In the genomic region with DNA sequence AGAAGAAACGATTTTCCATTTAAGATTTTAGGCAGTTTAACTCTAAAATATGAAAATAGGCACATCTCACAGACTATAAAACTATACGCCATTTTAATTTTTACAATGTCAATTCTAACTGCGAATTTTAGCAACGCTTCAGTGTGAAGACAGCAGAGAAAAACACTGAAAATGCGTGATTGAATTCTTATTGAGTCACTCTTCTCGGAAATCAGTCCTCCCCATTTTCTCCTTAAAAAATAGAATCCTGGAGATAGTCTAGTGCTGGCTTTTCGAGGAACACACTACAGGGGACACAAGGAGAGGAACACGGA, we compare ENCODE assay signal across 8 cellular contexts. TPM values are rescaled to one million over a fixed set of nuclear protein-coding genes. Genes with fewer than 3 reads are reported as not detected.
DNase-seq lines count a peak whose midpoint lies in the region; ATAC-seq lines count a peak whose summit lies in the region.

No MANE protein-coding gene starts in this region.

- no peaks in the 10 kb centered on the region for H3K9me3 Mint-ChIP-seq in T-helper 1 cell treated with Interleukin-12 subunit alpha and Interleukin-12 subunit beta and Interleukin-4 antibody, amounts not matched to agents 30 μg/mL and 1 μg/mL, for 36 hours
- no peaks in the 10 kb centered on the region for H3K9me3 Mint-ChIP-seq in activated naive CD4-positive, alpha-beta T cell treated with anti-CD3 and anti-CD28 coated beads, Interleukin-2, amount 50 U/mL, for 72 hours
- H3K9me3 Mint-ChIP-seq in immature natural killer cell, result no peaks in the 10 kb centered on the region

- peak overlapping the region; percentile 93 for H3K27ac Mint-ChIP-seq in T-helper 1 cell treated with Interleukin-12 subunit alpha and Interleukin-12 subunit beta and Interleukin-4 antibody, amounts not matched to agents 30 μg/mL and 1 μg/mL, for 36 hours
- peak overlapping the region; percentile 95 to 99 for H3K27ac Mint-ChIP-seq in activated naive CD4-positive, alpha-beta T cell treated with anti-CD3 and anti-CD28 coated beads, Interleukin-2, amount 50 U/mL, for 72 hours
- peak overlapping the region in 5 of 6 donors; percentile 73 to 89 (median 79) for H3K27ac Mint-ChIP-seq in immature natural killer cell

- H3K9me3 ChIP-seq in stomach smooth muscle (ENCODE audit: control insufficient read depth in 2 of 2, low read length in 2 of 2), result no peaks in the 10 kb centered on the region

- peaks cover 27% of the 10 kb centered on the region for H3K4me1 Mint-ChIP-seq in T-helper 1 cell treated with Interleukin-12 subunit alpha and Interleukin-12 subunit beta and Interleukin-4 antibody, amounts not matched to agents 30 μg/mL and 1 μg/mL, for 36 hours (ENCODE audit: low read depth)
- H3K4me1 Mint-ChIP-seq in immature natural killer cell, result peaks cover 15 to 22% of the 10 kb centered on the region in 2 donors

- peak overlapping the region; percentile 65 to 88 for H3K4me3 ChIP-seq in stomach smooth muscle (ENCODE audit: low read length in 2 of 2)

- peak overlapping the region; percentile 94 for H3K4me3 Mint-ChIP-seq in T-helper 1 cell treated with Interleukin-12 subunit alpha and Interleukin-12 subunit beta and Interleukin-4 antibody, amounts not matched to agents 30 μg/mL and 1 μg/mL, for 36 hours
- H3K4me3 Mint-ChIP-seq in immature natural killer cell, result peak overlapping the region; percentile 87 to 94 (median 91)

- ATAC-seq in activated naive CD4-positive, alpha-beta T cell treated with anti-CD3 and anti-CD28 coated beads, Interleukin-2, amount 50 U/mL, for 72 hours, result no peak
- no peak for ATAC-seq in HG02885 (IDR thresholded peaks at IDR 0.05; ENCODE audit: poor library complexity, unreplicated experiment)

- peaks cover 0 to 2% of the 10 kb centered on the region in 2 donors for H3K27me3 ChIP-seq in stomach smooth muscle (ENCODE audit: control insufficient read depth in 1 of 2, insufficient read depth in 2 of 2, low read length in 2 of 2)

- peaks cover 1% of the 10 kb centered on the region for H3K36me3 Mint-ChIP-seq in T-helper 1 cell treated with Interleukin-12 subunit alpha and Interleukin-12 subunit beta and Interleukin-4 antibody, amounts not matched to agents 30 μg/mL and 1 μg/mL, for 36 hours (ENCODE audit: low read depth)
- peaks cover 11 to 12% of the 10 kb centered on the region in 2 donors for H3K36me3 Mint-ChIP-seq in activated naive CD4-positive, alpha-beta T cell treated with anti-CD3 and anti-CD28 coated beads, Interleukin-2, amount 50 U/mL, for 72 hours
- H3K36me3 Mint-ChIP-seq in immature natural killer cell, result no peaks in the 10 kb centered on the region

- no peak for DNase-seq in T-helper 1 cell
- DNase-seq in activated naive CD4-positive, alpha-beta T cell treated with anti-CD3 and anti-CD28 coated beads, Interleukin-2, amount 50 U/mL, for 72 hours (ENCODE audit: low spot score in 2 of 2), result no peak
- DNase-seq in immature natural killer cell, result no peak
- no peak for DNase-seq in HK-2 (ENCODE audit: unreplicated experiment)
- DNase-seq in effector CD4-positive, alpha-beta T cell, result no peak

- H3K9ac ChIP-seq in stomach smooth muscle (ENCODE audit: low read length in 2 of 2), result peak overlapping the region; percentile 62 to 82

- peaks cover 13% of the 10 kb centered on the region for H3K27me3 Mint-ChIP-seq in T-helper 1 cell treated with Interleukin-12 subunit alpha and Interleukin-12 subunit beta and Interleukin-4 antibody, amounts not matched to agents 30 μg/mL and 1 μg/mL, for 36 hours (ENCODE audit: low read depth)
- peaks cover 0 to 23% (median 4%) of the 10 kb centered on the region in 3 donors for H3K27me3 Mint-ChIP-seq in immature natural killer cell (ENCODE audit: low read depth in 3 of 3)

- H3K4me1 ChIP-seq in stomach smooth muscle (ENCODE audit: control insufficient read depth, insufficient read depth, low read length), result peaks cover 6% of the 10 kb centered on the region

- H3K27ac ChIP-seq in stomach smooth muscle (ENCODE audit: low read length), result no peak overlapping the region

- H3K36me3 ChIP-seq in stomach smooth muscle (ENCODE audit: control insufficient read depth in 2 of 2, insufficient read depth in 2 of 2, low read length in 2 of 2), result no peaks in the 10 kb centered on the region

RNA-seq across cellular contexts. Expression of gene TAF4B, which starts 0.4 kb away (rescaled TPM):
- total RNA-seq in activated naive CD4-positive, alpha-beta T cell treated with anti-CD3 and anti-CD28 coated beads, Interleukin-2, amount 50 U/mL, for 72 hours, result 10 to 100 TPM; 12.7 to 29.1 TPM
- polyA plus RNA-seq in immature natural killer cell, result 1 to 10 TPM; 1.0 to 2.4 (median 1.1) TPM
